26 cellular contexts compared by ENCODE assay signal in the genomic region with DNA sequence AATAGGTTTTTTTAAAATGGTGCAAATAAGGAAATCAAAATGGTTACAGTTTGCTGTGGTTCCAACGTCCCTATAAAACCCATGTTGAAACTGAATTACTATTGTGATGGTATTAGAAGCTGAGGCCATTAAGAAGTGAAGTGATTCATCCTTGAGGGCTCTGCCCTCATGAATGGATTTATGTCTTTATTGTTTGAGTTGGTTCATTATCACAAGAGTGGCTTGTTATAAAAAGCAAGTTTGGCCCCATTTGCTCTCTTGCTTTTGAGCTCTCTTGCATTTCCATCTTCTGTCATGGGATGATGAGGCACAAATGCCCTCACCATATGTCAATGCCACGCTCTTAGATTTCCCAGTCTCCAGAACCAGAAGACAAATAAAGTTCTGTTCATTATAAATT.
DNase-seq lines count a peak whose midpoint lies in the region; ATAC-seq and TF ChIP-seq lines count a peak whose summit lies in the region.
"Had no signal": no experiment of that assay in that cellular context is flagged by ENCODE, and none has a peak within 500 bp of the region (broad histone marks: within the 10 kb centered on the region; RNA-seq: fewer than 3 reads in every experiment).

No MANE protein-coding gene starts in this region.

- H3K36me3 ChIP-seq in A673 (ENCODE audit: insufficient read depth, low read length, poor library complexity, severe bottlenecking) (no peaks in the 10 kb centered on the region), osteoblast (ENCODE audit: insufficient read depth, low read length) (no peaks in the 10 kb centered on the region)
- H3K36me3 ChIP-seq: lower lobe of right lung, neutrophil, thyroid gland had no signal

- no peak overlapping the region for H3K4me3 Mint-ChIP-seq in WTC11
- H3K4me3 Mint-ChIP-seq: activated B cell treated with CpG ODN at 0.5 μM for 24 hours; activated CD8-positive, alpha-beta T cell treated with anti-CD3 and anti-CD28 coated beads for 36 hours; CD4-positive, alpha-beta memory T cell had no signal

- POLR2A ChIA-PET in A673 (lab: Charles Lee; ENCODE audit: low non-redundant PET), result no interaction called here
- POLR2A ChIA-PET in WTC11 (lab: Charles Lee), result no interaction called here

- H3K27me3 Mint-ChIP-seq in WTC11 (ENCODE audit: low read depth), result no peaks in the 10 kb centered on the region
- H3K27me3 Mint-ChIP-seq: activated B cell treated with CpG ODN at 0.5 μM for 24 hours; activated CD8-positive, alpha-beta T cell treated with anti-CD3 and anti-CD28 coated beads for 36 hours; CD4-positive, alpha-beta memory T cell had no signal

- CTCF ChIA-PET in A673 (lab: Charles Lee) (no interaction called here), WTC11 (lab: Charles Lee) (no interaction called here)

- H3K4me1 ChIP-seq in A673 (ENCODE audit: insufficient read depth, low read length, poor library complexity, severe bottlenecking) (peaks cover 19% of the 10 kb centered on the region), osteoblast (ENCODE audit: insufficient read depth, low read length) (peaks cover 10% of the 10 kb centered on the region)
- H3K4me1 ChIP-seq: foreskin keratinocyte, lower lobe of right lung, thyroid gland had no signal

- TF ChIP-seq CTCF in A673 (conservative IDR thresholded peaks at IDR 0.05; ENCODE audit: low read depth, low read length) (no peak), WTC11 (IDR thresholded peaks at IDR 0.05) (no peak), osteoblast (IDR thresholded peaks at IDR 0.05; ENCODE audit: extremely low read depth, low read depth, low read length) (no peak)

- peaks cover 36% of the 10 kb centered on the region for H3K79me2 ChIP-seq in osteoblast (ENCODE audit: insufficient read depth, low read length)

- no TSS peak for BruUV-seq in A673 (replicated peaks; lab: Mats Ljungman, UMichigan)

- intact Hi-C loops in A673 (cut with micrococcal nuclease; ENCODE audit: unreplicated experiment), result no loop called here

- H3K9me3 ChIP-seq in A673 (ENCODE audit: low read depth, low read length, poor library complexity, severe bottlenecking), result no peaks in the 10 kb centered on the region
- H3K9me3 ChIP-seq in osteoblast (ENCODE audit: low read depth, low read length), result no peaks in the 10 kb centered on the region
- H3K9me3 ChIP-seq: lower lobe of right lung, neutrophil, thyroid gland had no signal

- H3K36me3 Mint-ChIP-seq in WTC11, result no peaks in the 10 kb centered on the region
- H3K36me3 Mint-ChIP-seq: CD4-positive, alpha-beta memory T cell had no signal

- DNase-seq in A673 (ENCODE audit: low spot score) (peak; percentile 25), DMS153 treated with DMSO at 0.1 percent for 48 hours (lab: John Stamatoyannopoulos, UW; ENCODE audit: unreplicated experiment) (peak; percentile 85), NCI-H2029 treated with DMSO at 0.1 percent for 48 hours (lab: John Stamatoyannopoulos, UW) (peak; percentile 90), SK-MEL-5 (ENCODE audit: low read depth, low spot score) (peak; percentile 98), WTC11 (ENCODE audit: low spot score) (no peak), NCI-H146 treated with DMSO at 0.1 percent for 48 hours (lab: John Stamatoyannopoulos, UW; ENCODE audit: unreplicated experiment) (no peak), osteoblast (ENCODE audit: insufficient read length, low spot score, missing footprints) (no peak)
- DNase-seq in activated CD4-positive, alpha-beta T cell treated with anti-CD3 and anti-CD28 coated beads, Interleukin-2, amount 50 U/mL, for 4 hours, result no peak
- DNase-seq: activated B cell treated with CpG ODN at 0.5 μM for 24 hours; activated CD8-positive, alpha-beta T cell treated with anti-CD3 and anti-CD28 coated beads for 36 hours; activated naive CD4-positive, alpha-beta T cell; activated T-cell treated with anti-CD3 and anti-CD28 coated beads, Interleukin-2, amount 50 U/mL, for 1 hour; amygdala; CD4-positive, alpha-beta memory T cell; central memory CD4-positive, alpha-beta T cell; foreskin keratinocyte; KG1; lower lobe of right lung; NCI-H526 treated with DMSO at 0.1 percent for 48 hours; small intestine; stimulated activated CD4-positive, alpha-beta T cell treated with anti-CD3 and anti-CD28 coated beads, Interleukin-2, amount 100 ng/mL, for 48 hours; stimulated activated naive CD4-positive, alpha-beta T cell treated with Interleukin-2 at 50 U/mL for 16 hours; thyroid gland had no signal

- ATAC-seq in WTC11, result no peak
- ATAC-seq: activated CD8-positive, alpha-beta T cell treated with anti-CD3 and anti-CD28 coated beads for 36 hours; foreskin keratinocyte; lower lobe of right lung had no signal

- no peak overlapping the region for H3K4me2 ChIP-seq in osteoblast (ENCODE audit: insufficient read depth, low read length)

- in situ Hi-C loops in SK-MEL-5 (cut with HindIII; ENCODE audit: low pct_unique_long_range_greater_than_20kb, low sequenced_read_pairs), result no loop called here

- no peaks in the 10 kb centered on the region for H4K20me1 ChIP-seq in osteoblast (ENCODE audit: insufficient read depth, low read length)

- no peak overlapping the region for H3K27ac Mint-ChIP-seq in WTC11
- H3K27ac Mint-ChIP-seq: activated B cell treated with CpG ODN at 0.5 μM for 24 hours; activated CD8-positive, alpha-beta T cell treated with anti-CD3 and anti-CD28 coated beads for 36 hours; CD4-positive, alpha-beta memory T cell had no signal

- H3K27me3 ChIP-seq in A673 (replicated peaks; ENCODE audit: insufficient read depth, low read depth, low read length, poor library complexity), result no peaks in the 10 kb centered on the region
- H3K27me3 ChIP-seq in osteoblast (ENCODE audit: insufficient read depth, low read length), result no peaks in the 10 kb centered on the region
- H3K27me3 ChIP-seq: foreskin keratinocyte, neutrophil, thyroid gland had no signal

- peaks cover 4% of the 10 kb centered on the region for H3K4me1 Mint-ChIP-seq in WTC11
- H3K4me1 Mint-ChIP-seq: CD4-positive, alpha-beta memory T cell had no signal

- H3K9me3 Mint-ChIP-seq in WTC11, result no peaks in the 10 kb centered on the region
- H3K9me3 Mint-ChIP-seq: activated B cell treated with CpG ODN at 0.5 μM for 24 hours; activated CD8-positive, alpha-beta T cell treated with anti-CD3 and anti-CD28 coated beads for 36 hours had no signal

- H3K4me3 ChIP-seq in A673 (ENCODE audit: low read depth, low read length, poor library complexity, severe bottlenecking), result no peak overlapping the region
- H3K4me3 ChIP-seq in osteoblast (ENCODE audit: insufficient read depth, low read length), result no peak overlapping the region
- H3K4me3 ChIP-seq: lower lobe of right lung, SK-N-MC, thyroid gland had no signal

- no peak overlapping the region for H2AFZ ChIP-seq in osteoblast (ENCODE audit: low read length)

- H3K27ac ChIP-seq in A673 (ENCODE audit: low read depth, low read length, poor library complexity, severe bottlenecking) (no peak overlapping the region), osteoblast (ENCODE audit: low read depth, low read length) (no peak overlapping the region)
- H3K27ac ChIP-seq: epithelial cell of prostate, foreskin keratinocyte, lower lobe of right lung, neutrophil, SK-N-MC, thyroid gland had no signal

TF ChIP-seq in WTC11, 78 proteins besides CTCF, POLR2A, EP300 and RAD21:
- no peak for TF ChIP-seq NFATC4 (CRISPR knock-in tag; IDR thresholded peaks at IDR 0.05)
- no peak for TF ChIP-seq NR2C2 (CRISPR knock-in tag; IDR thresholded peaks at IDR 0.05)

Comparison
In these comparisons a context has a peak if more than half of its experiments do, and no peak if none do; other contexts are left out.
1. DNase-seq: peak in A673 (single experiment), DMS153 treated with DMSO at 0.1 percent for 48 hours (single experiment), NCI-H2029 treated with DMSO at 0.1 percent for 48 hours (single experiment) and SK-MEL-5 (single experiment); none in WTC11 (single experiment), NCI-H146 treated with DMSO at 0.1 percent for 48 hours (single experiment), osteoblast (single experiment) and activated CD4-positive, alpha-beta T cell treated with anti-CD3 and anti-CD28 coated beads, Interleukin-2, amount 50 U/mL, for 4 hours (0 of 2).